In the genomic region with DNA sequence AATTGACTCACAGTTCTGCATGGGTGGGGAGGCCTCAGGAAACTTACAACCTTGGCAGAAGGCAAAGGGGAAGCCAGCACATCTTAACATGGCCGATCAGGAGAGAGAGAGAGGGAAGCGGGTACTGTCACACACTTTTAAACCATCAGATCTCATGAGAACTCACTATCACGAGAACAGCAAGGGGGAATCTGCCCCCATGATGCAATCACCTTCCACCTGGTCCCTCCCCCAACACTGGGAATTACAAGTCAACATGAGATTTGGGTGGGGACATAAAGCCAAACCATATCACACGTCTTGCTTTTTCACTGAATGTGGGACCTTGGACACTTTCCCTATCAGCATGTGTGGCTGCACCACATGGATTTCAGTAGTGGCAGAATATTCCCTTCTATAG, we compare ENCODE assay signal across 32 cellular contexts.
"Had no signal": no experiment of that assay in that cellular context is flagged by ENCODE, and none has a peak within 500 bp of the region (broad histone marks: within the 10 kb centered on the region; RNA-seq: fewer than 3 reads in every experiment).

No MANE protein-coding gene starts in this region.

- H3K9me3 ChIP-seq: adrenal gland, body of pancreas, breast epithelium had no signal

- H3K27me3 ChIP-seq: adrenal gland, body of pancreas, brain microvascular endothelial cell, breast epithelium had no signal

- ATAC-seq: activated CD8-positive, alpha-beta T cell treated with anti-CD3 and anti-CD28 coated beads for 36 hours; activated naive CD4-positive, alpha-beta T cell treated with anti-CD3 and anti-CD28 coated beads, Interleukin-2, amount 50 U/mL, for 72 hours; activated T-cell treated with anti-CD3 and anti-CD28 coated beads, Interleukin-2, amount 50 U/mL, for 4 hours; activated T-cell treated with anti-CD3 and anti-CD28 coated beads, Interleukin-2, amount 50 U/mL, for 72 hours; activated T-helper 17 cell treated with anti-CD3 and anti-CD28 coated beads, Interleukin-2, amount 50 U/mL, for 72 hours; body of pancreas had no signal

- H3K36me3 ChIP-seq: adrenal gland, brain microvascular endothelial cell, breast epithelium had no signal

- H3K4me3 ChIP-seq: adrenal gland, body of pancreas, breast epithelium had no signal

- DNase-seq: activated B cell treated with CpG ODN at 0.5 μM for 24 hours; activated CD4-positive, alpha-beta memory T cell treated with anti-CD3 and anti-CD28 coated beads for 36 hours; activated CD4-positive, alpha-beta T cell treated with anti-CD3 and anti-CD28 coated beads for 4 hours; activated CD4-positive, alpha-beta T cell treated with anti-CD3 and anti-CD28 coated beads, Interleukin-2, amount 10 ng/mL, durations not matched to agents 24 days and 14 days; activated CD4-positive, CD25-positive, alpha-beta regulatory T cell treated with anti-CD3 and anti-CD28 coated beads, Interleukin-2, amount 50 U/mL, for 72 hours; activated CD8-positive, alpha-beta memory T cell treated with anti-CD3 and anti-CD28 coated beads, Interleukin-2, amount 50 U/mL, for 4 hours; activated CD8-positive, alpha-beta T cell treated with anti-CD3 and anti-CD28 coated beads for 36 hours; activated effector memory CD4-positive, alpha-beta T cell treated with anti-CD3 and anti-CD28 coated beads, Interleukin-2, amount 50 U/mL, for 16 hours; activated gamma-delta T cell treated with Interleukin-2 at 50 U/mL for 16 hours; activated naive CD4-positive, alpha-beta T cell; activated naive CD4-positive, alpha-beta T cell treated with anti-CD3 and anti-CD28 coated beads for 36 hours; activated naive CD4-positive, alpha-beta T cell treated with anti-CD3 and anti-CD28 coated beads, Interleukin-2, amount 50 U/mL, for 16 hours; activated naive CD8-positive, alpha-beta T cell treated with anti-CD3 and anti-CD28 coated beads for 36 hours; activated T-cell treated with anti-CD3 and anti-CD28 coated beads for 4 hours; activated T-cell treated with anti-CD3 and anti-CD28 coated beads, Interleukin-2, amount 50 U/mL, for 1 hour; activated T-cell treated with anti-CD3 and anti-CD28 coated beads, Interleukin-2, amount 50 U/mL, for 4 hours; activated T-cell treated with anti-CD3 and anti-CD28 coated beads, Interleukin-2, amount 50 U/mL, for 72 hours; adrenal gland; amniotic stem cell; aorta; body of pancreas; brain microvascular endothelial cell; central memory CD4-positive, alpha-beta T cell; T-helper 1 cell; T-helper 2 cell; T-helper 9 cell had no signal

- H3K27ac ChIP-seq: adrenal gland, body of pancreas, brain microvascular endothelial cell, breast epithelium, VCaP had no signal

- H3K4me1 ChIP-seq: adrenal gland, breast epithelium had no signal

- FAIRE-seq: astrocyte, TTC549 had no signal
